ENCODE assay signal across 7 cellular contexts in genomic region chr1:9730096-9730901, GRCh38.
DNase-seq lines count a peak whose midpoint lies in the region; ATAC-seq and TF ChIP-seq lines count a peak whose summit lies in the region.

No MANE protein-coding gene starts in this region.

- POLR2A ChIA-PET in RWPE1 (lab: Yijun Ruan, JAX; ENCODE audit: low non-redundant PET): no interaction called here

- TF ChIP-seq CTCF in RWPE1 (conservative IDR thresholded peaks at IDR 0.05; ENCODE audit: low read depth): no peak

- peak overlapping the region; percentile 46 for H3K27ac ChIP-seq in RWPE1

- CTCF ChIA-PET in RWPE1 (lab: Yijun Ruan, JAX): interaction anchor here (0.6 to 0.7 kb wide), 2 partner anchors 81 to 86 kb away, joined by 3 to 7 read pairs; no protein-coding TSS in a partner anchor

- ATAC-seq in Right ventricle myocardium superior (ENCODE audit: poor library complexity) (peak; percentile 59), HG02642 (IDR thresholded peaks at IDR 0.05; ENCODE audit: poor library complexity, unreplicated experiment) (no peak), GM19452 (IDR thresholded peaks at IDR 0.05; ENCODE audit: unreplicated experiment) (no peak)

- intact Hi-C loops in Right ventricle myocardium superior (cut with DNase I): no loop called here

- DNase-seq in RWPE1 (ENCODE audit: low spot score) (no peak), Right ventricle myocardium superior (peak; percentile 82), putamen (ENCODE audit: low spot score) (peak; percentile 27), D341Med (ENCODE audit: low spot score) (no peak)

- peak; percentile 13 for TF ChIP-seq POLR2A in GM15510 (IDR thresholded peaks at IDR 0.05; ENCODE audit: borderline replicate concordance, extremely low read depth, insufficient read length)

Comparison
In these comparisons a context has a peak if more than half of its experiments do, and no peak if none do; other contexts are left out.
1. DNase-seq: peak in Right ventricle myocardium superior (single experiment) and putamen (single experiment); none in RWPE1 (single experiment) and D341Med (single experiment).